14 cellular contexts compared by ENCODE assay signal in genomic region chr2:42865884-42866861, GRCh38.
DNase-seq lines count a peak whose midpoint lies in the region; ATAC-seq and TF ChIP-seq lines count a peak whose summit lies in the region.
"Had no signal": no experiment of that assay in that cellular context is flagged by ENCODE, and none has a peak within 500 bp of the region (broad histone marks: within the 10 kb centered on the region; RNA-seq: fewer than 3 reads in every experiment).

No MANE protein-coding gene starts in this region.

- POLR2A ChIA-PET in OCI-LY7 (lab: Charles Lee), result interaction anchor here (0.6 to 0.7 kb wide), 3 partner anchors 247 to 685 kb away, joined by 3 to 7 read pairs (median 3); no protein-coding TSS in a partner anchor

- H3K4me1 ChIP-seq in mesenchymal stem cell (ENCODE audit: control insufficient read depth, insufficient read depth, low read depth, low read length) (no peaks in the 10 kb centered on the region), skeletal muscle tissue (ENCODE audit: control insufficient read depth in 3 of 3, insufficient read depth in 3 of 3, low read length in 3 of 3) (peaks cover 8 to 20% (median 13%) of the 10 kb centered on the region in 3 donors), OCI-LY7 (ENCODE audit: insufficient read depth, low read length, poor library complexity, severe bottlenecking) (no peaks in the 10 kb centered on the region)
- H3K4me1 ChIP-seq: A549 had no signal

- no peak overlapping the region for H2AK5ac ChIP-seq in mesenchymal stem cell (ENCODE audit: low read length, severe bottlenecking)

- no peak overlapping the region for H2BK5ac ChIP-seq in mesenchymal stem cell (ENCODE audit: low read depth, low read length, poor library complexity, severe bottlenecking)

- H3K79me1 ChIP-seq in mesenchymal stem cell (replicated peaks; ENCODE audit: low read length, poor library complexity, severe bottlenecking), result no peaks in the 10 kb centered on the region

- H2BK120ac ChIP-seq in mesenchymal stem cell (ENCODE audit: low read depth, low read length), result no peak overlapping the region

- TF ChIP-seq CTCF in GM10266 (IDR thresholded peaks at IDR 0.05; ENCODE audit: control insufficient read depth, insufficient read depth, low read depth, missing control alignments) (no peak), fibroblast of the aortic adventitia (IDR thresholded peaks at IDR 0.05; ENCODE audit: insufficient read depth, low read length) (no peak), OCI-LY7 (conservative IDR thresholded peaks at IDR 0.05; ENCODE audit: low read length) (no peak)

- no peak overlapping the region for H3K4ac ChIP-seq in mesenchymal stem cell (ENCODE audit: low read depth in 1 of 2, low read length in 2 of 2)

- DNase-seq in GM10266 (ENCODE audit: extremely low spot score) (peak; percentile 2), fibroblast of the aortic adventitia (ENCODE audit: low read depth) (peak; percentile 88), mesenchymal stem cell (no peak), OCI-LY7 (ENCODE audit: low spot score) (no peak), GOT3 (lab: John Stamatoyannopoulos, UW) (no peak)
- DNase-seq: activated CD4-positive, alpha-beta T cell treated with anti-CD3 and anti-CD28 coated beads, Interleukin-2, amount 10 ng/mL, durations not matched to agents 24 days and 14 days; activated T-cell treated with anti-CD3 and anti-CD28 coated beads, Interleukin-2, amount 50 U/mL, for 24 hours; CD4-positive, alpha-beta memory T cell; NCI-H1694 treated with DMSO at 0.1 percent for 48 hours; NCI-H526 had no signal

- 84% methylated on average over 11 of the region's 15 CpGs for WGBS in mesenchymal stem cell

- intact Hi-C loops in OCI-LY7 (cut with micrococcal nuclease; ENCODE audit: unreplicated experiment), result no loop called here

- no peak for ATAC-seq in HG02852 (IDR thresholded peaks at IDR 0.05; ENCODE audit: unreplicated experiment)
- ATAC-seq in GM21723 (IDR thresholded peaks at IDR 0.05; ENCODE audit: unreplicated experiment), result no peak
- ATAC-seq: A549 had no signal

- CTCF ChIA-PET in OCI-LY7 (lab: Charles Lee; ENCODE audit: unreplicated experiment), result no interaction called here

- no peak overlapping the region for H4K8ac ChIP-seq in mesenchymal stem cell (ENCODE audit: low read length)

- H3K4me3 ChIP-seq in fibroblast of the aortic adventitia (ENCODE audit: low read depth, low read length) (no peak overlapping the region), mesenchymal stem cell (ENCODE audit: insufficient read depth in 1 of 2, low read depth in 1 of 2, low read length in 2 of 2) (no peak overlapping the region), skeletal muscle tissue (ENCODE audit: low read length in 3 of 3) (peak overlapping the region in 1 of 3 donors; percentile 13), OCI-LY7 (ENCODE audit: low read depth, low read length, poor library complexity, severe bottlenecking) (no peak overlapping the region)
- H3K4me3 ChIP-seq: A549 had no signal

- no peak overlapping the region for H2BK15ac ChIP-seq in mesenchymal stem cell (ENCODE audit: low read depth, poor library complexity, severe bottlenecking)

- no peaks in the 10 kb centered on the region for H3K9me2 ChIP-seq in OCI-LY7 (ENCODE audit: insufficient read depth, low read length)

- peak overlapping the region; percentile 32 for H4K91ac ChIP-seq in mesenchymal stem cell (ENCODE audit: low read length)

- H4K20me1 ChIP-seq in OCI-LY7 (ENCODE audit: insufficient read depth, low read length), result no peaks in the 10 kb centered on the region

- H2BK12ac ChIP-seq in mesenchymal stem cell (ENCODE audit: low read length in 2 of 2), result no peak overlapping the region

- H3K79me2 ChIP-seq in OCI-LY7 (ENCODE audit: insufficient read depth, low read depth, low read length), result no peaks in the 10 kb centered on the region

- no peak overlapping the region for H3K14ac ChIP-seq in mesenchymal stem cell (ENCODE audit: low read length in 2 of 2)

- H3K9ac ChIP-seq in mesenchymal stem cell (ENCODE audit: low read length), result peak overlapping the region; percentile 57
- H3K9ac ChIP-seq in skeletal muscle tissue (ENCODE audit: low read depth in 1 of 3, low read length in 3 of 3), result peak overlapping the region in 1 of 3 donors; percentile 12

- no TSS peak for BruUV-seq in OCI-LY7 (replicated peaks; lab: Mats Ljungman, UMichigan)

- H3K18ac ChIP-seq in mesenchymal stem cell (ENCODE audit: low read depth in 1 of 2, low read length in 2 of 2), result peak overlapping the region in 1 of 2 experiments; percentile 1

- H3K36me3 ChIP-seq in mesenchymal stem cell (ENCODE audit: control insufficient read depth in 1 of 2, insufficient read depth in 2 of 2, low read depth in 1 of 2, low read length in 2 of 2) (no peaks in the 10 kb centered on the region), skeletal muscle tissue (ENCODE audit: control insufficient read depth in 3 of 3, insufficient read depth in 3 of 3, low read length in 3 of 3) (no peaks in the 10 kb centered on the region), OCI-LY7 (ENCODE audit: insufficient read depth, low read length) (no peaks in the 10 kb centered on the region)

- H3K27ac ChIP-seq in mesenchymal stem cell (ENCODE audit: low read length, poor library complexity, severe bottlenecking) (no peak overlapping the region), skeletal muscle tissue (ENCODE audit: low read depth, low read length) (peak overlapping the region; percentile 63), OCI-LY7 (ENCODE audit: low read depth, low read length, poor library complexity, severe bottlenecking) (no peak overlapping the region)
- H3K27ac ChIP-seq: A549 had no signal

- H3K27me3 ChIP-seq in mesenchymal stem cell (ENCODE audit: control insufficient read depth in 1 of 2, insufficient read depth in 1 of 2, low read length in 2 of 2) (no peaks in the 10 kb centered on the region), skeletal muscle tissue (ENCODE audit: control insufficient read depth in 3 of 3, insufficient read depth in 3 of 3, low read length in 3 of 3) (no peaks in the 10 kb centered on the region)

- H2AFZ ChIP-seq in mesenchymal stem cell (ENCODE audit: low read depth, low read length), result no peak overlapping the region
- no peak overlapping the region for H2AFZ ChIP-seq in OCI-LY7 (ENCODE audit: low read length)

- H3K23ac ChIP-seq in mesenchymal stem cell (ENCODE audit: low read length in 2 of 2), result no peak overlapping the region

- H3K4me2 ChIP-seq in mesenchymal stem cell (ENCODE audit: low read length, poor library complexity, severe bottlenecking) (no peak overlapping the region), OCI-LY7 (ENCODE audit: low read length) (no peak overlapping the region)
- H3K4me2 ChIP-seq: A549 had no signal

- H3K9me3 ChIP-seq in mesenchymal stem cell (ENCODE audit: control insufficient read depth, low read length) (peaks cover 17% of the 10 kb centered on the region), skeletal muscle tissue (ENCODE audit: control insufficient read depth in 3 of 3, low read length in 3 of 3) (no peaks in the 10 kb centered on the region), OCI-LY7 (ENCODE audit: low read length) (peaks cover 12% of the 10 kb centered on the region)

Comparison
In these comparisons a context has a peak if more than half of its experiments do, and no peak if none do; other contexts are left out.
1. DNase-seq: peak in GM10266 (single experiment) and fibroblast of the aortic adventitia (single experiment); none in mesenchymal stem cell (single experiment), OCI-LY7 (single experiment) and GOT3 (single experiment).